29 cellular contexts compared by ENCODE assay signal in genomic region chr12:99389751-99390150, GRCh38.
"Had no signal": no experiment of that assay in that cellular context is flagged by ENCODE, and none has a peak within 500 bp of the region (broad histone marks: within the 10 kb centered on the region; RNA-seq: fewer than 3 reads in every experiment).

No MANE protein-coding gene starts in this region.

- H3K9me3 ChIP-seq: ascending aorta, breast epithelium, colonic mucosa, esophagus squamous epithelium, gastroesophageal sphincter, heart right ventricle had no signal

- DNase-seq: activated CD4-positive, alpha-beta memory T cell treated with anti-CD3 and anti-CD28 coated beads for 36 hours; activated CD4-positive, alpha-beta T cell treated with anti-CD3 and anti-CD28 coated beads for 1 hour; activated CD4-positive, alpha-beta T cell treated with anti-CD3 and anti-CD28 coated beads for 4 hours; activated CD8-positive, alpha-beta memory T cell treated with anti-CD3 and anti-CD28 coated beads, Interleukin-2, amount 10 ng/mL, durations not matched to agents 7 days and 5 days; activated CD8-positive, alpha-beta memory T cell treated with anti-CD3 and anti-CD28 coated beads, Interleukin-2, amount 50 U/mL, for 4 hours; activated CD8-positive, alpha-beta T cell treated with anti-CD3 and anti-CD28 coated beads, Interleukin-2, amount 10 ng/mL, durations not matched to agents 7 days and 5 days; activated effector memory CD4-positive, alpha-beta T cell treated with anti-CD3 and anti-CD28 coated beads, Interleukin-2, amount 50 U/mL, for 16 hours; activated naive CD4-positive, alpha-beta T cell; activated naive CD4-positive, alpha-beta T cell treated with anti-CD3 and anti-CD28 coated beads, Interleukin-2, amount 10 ng/mL, durations not matched to agents 7 days and 5 days; activated naive CD8-positive, alpha-beta T cell treated with anti-CD3 and anti-CD28 coated beads, Interleukin-2, amount 10 ng/mL, durations not matched to agents 7 days and 5 days; activated T-cell treated with anti-CD3 and anti-CD28 coated beads, Interleukin-2, amount 50 U/mL, for 1 hour; activated T-cell treated with anti-CD3 and anti-CD28 coated beads, Interleukin-2, amount 50 U/mL, for 48 hours; central memory CD4-positive, alpha-beta T cell; colonic mucosa; effector CD8-positive, alpha-beta T cell; esophagus squamous epithelium; foreskin melanocyte; heart right ventricle; T-helper 2 cell had no signal

- H3K36me3 ChIP-seq: ascending aorta, breast epithelium, cardiac muscle cell, colonic mucosa, esophagus squamous epithelium, gastroesophageal sphincter, heart right ventricle had no signal

- H2AFZ ChIP-seq: hepatocyte had no signal

- H3K27me3 ChIP-seq: ascending aorta, breast epithelium, cardiac muscle cell, colonic mucosa, esophagus squamous epithelium, gastroesophageal sphincter, heart right ventricle, hepatocyte had no signal

- H3K79me2 ChIP-seq: hepatocyte had no signal

- FAIRE-seq: endometrium, endothelial cell of umbilical vein had no signal

- H3K4me1 ChIP-seq: breast epithelium, colonic mucosa, esophagus squamous epithelium, gastroesophageal sphincter, heart right ventricle had no signal

- H3K4me2 ChIP-seq: hepatocyte had no signal

- ATAC-seq: activated CD8-positive, alpha-beta memory T cell treated with anti-CD3 and anti-CD28 coated beads, Interleukin-2, amount 10 ng/mL, durations not matched to agents 7 days and 5 days; activated CD8-positive, alpha-beta T cell treated with anti-CD3 and anti-CD28 coated beads, Interleukin-2, amount 10 ng/mL, durations not matched to agents 7 days and 5 days; activated naive CD4-positive, alpha-beta T cell treated with anti-CD3 and anti-CD28 coated beads, Interleukin-2, amount 50 U/mL, for 72 hours; gastroesophageal sphincter; heart right ventricle had no signal

- H3K27ac ChIP-seq: ascending aorta, breast epithelium, cardiac muscle cell, colonic mucosa, epithelial cell of prostate, esophagus squamous epithelium, gastroesophageal sphincter, heart right ventricle, hepatocyte, VCaP had no signal

- H3K4me3 ChIP-seq: ascending aorta, breast epithelium, cardiac muscle cell, colonic mucosa, esophagus squamous epithelium, gastroesophageal sphincter, heart right ventricle, hepatocyte had no signal
